ENCODE assay signal across 10 cellular contexts in genomic region chr19:15195987-15196682, GRCh38. TPM values are rescaled to one million over a fixed set of nuclear protein-coding genes. Genes with fewer than 3 reads are reported as not detected.
DNase-seq lines count a peak whose midpoint lies in the region; ATAC-seq lines count a peak whose summit lies in the region.
"Had no signal": no experiment of that assay in that cellular context is flagged by ENCODE, and none has a peak within 500 bp of the region (broad histone marks: within the 10 kb centered on the region; RNA-seq: fewer than 3 reads in every experiment).

No MANE protein-coding gene starts in this region.

- DNase-seq in SIG-M5 treated with dmso at 0.1 percent for 504 hours (lab: John Stamatoyannopoulos, UW; ENCODE audit: unreplicated experiment) (peak; percentile 56), SIG-M5 (lab: John Stamatoyannopoulos, UW) (no peak), NCI-H510A (lab: John Stamatoyannopoulos, UW) (peak; percentile 92), hepatic stellate cell (ENCODE audit: low spot score) (peak; percentile 52), occipital lobe (lab: John Stamatoyannopoulos, UW) (no peak), NCI-H82 (lab: John Stamatoyannopoulos, UW) (no peak)
- DNase-seq: effector CD4-positive, alpha-beta T cell had no signal

- no peak for ATAC-seq in HG02798 (IDR thresholded peaks at IDR 0.05; ENCODE audit: poor library complexity, unreplicated experiment)

- peak overlapping the region in 20 of 21 experiments; percentile 56 to 99 (median 81) for H3K27ac ChIP-seq in skin epidermis

- H3K4me3 ChIP-seq in skin epidermis: peak overlapping the region in 6 of 7 experiments; percentile 10 to 42 (median 24)

RNA-seq across cellular contexts. Expression of gene NOTCH3, which starts 4.7 kb away (rescaled TPM):
- total RNA-seq in occipital lobe: 12.6 TPM
- total RNA-seq: CD4-positive, alpha-beta T cell had no signal

RNA-seq across cellular contexts. Expression of gene EPHX3, which starts 36.1 kb away (rescaled TPM):
- not detected for total RNA-seq in occipital lobe
- total RNA-seq: CD4-positive, alpha-beta T cell had no signal

Comparison
In these comparisons a context has a peak if more than half of its experiments do, and no peak if none do; other contexts are left out.
1. DNase-seq: peak in SIG-M5 treated with dmso at 0.1 percent for 504 hours (single experiment), NCI-H510A (single experiment) and hepatic stellate cell (single experiment); none in SIG-M5 (single experiment), occipital lobe (single experiment) and NCI-H82 (single experiment).